Comparison of ENCODE assay signal across 16 cellular contexts in the genomic region with DNA sequence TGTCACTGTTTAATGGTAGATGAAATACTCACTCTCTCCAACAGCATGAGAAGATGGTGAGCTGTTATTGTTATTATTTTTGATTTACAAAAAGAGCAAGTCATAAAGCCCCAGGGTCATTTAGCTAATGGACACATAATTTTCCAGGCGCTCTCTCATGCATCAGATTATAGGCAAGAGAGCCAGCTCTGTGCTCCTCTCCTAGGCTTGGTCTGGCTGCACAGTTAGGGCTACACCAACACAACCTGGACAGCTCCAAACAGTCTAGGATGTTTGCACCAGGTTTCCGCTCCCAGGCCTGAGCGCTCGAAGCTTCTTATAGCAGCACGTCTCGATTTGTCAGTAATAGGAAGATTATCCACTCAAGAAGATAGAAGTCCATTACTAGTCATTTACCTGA.
"Had no signal": no experiment of that assay in that cellular context is flagged by ENCODE, and none has a peak within 500 bp of the region (broad histone marks: within the 10 kb centered on the region; RNA-seq: fewer than 3 reads in every experiment).

No MANE protein-coding gene starts in this region.

- H3K36me3 ChIP-seq: MG63 had no signal

- H3K9me3 ChIP-seq: MG63 had no signal

- H3K27me3 ChIP-seq: MG63 had no signal

- H3K4me3 ChIP-seq: MG63 had no signal

- H3K27ac ChIP-seq: RWPE1 had no signal

- DNase-seq: Karpas-422, KG1, NCI-H1092, NCI-H1105 treated with DMSO at 0.1 percent for 48 hours, NCI-H1417 treated with DMSO at 0.1 percent for 48 hours, NCI-H187, NCI-H2029, NCI-H2081 treated with DMSO at 0.1 percent for 48 hours, NCI-H2171, NCI-H446, NCI-H510A, NCI-H524 treated with DMSO at 0.1 percent for 48 hours, NCI-H774, SHP77 had no signal
